Comparison of ENCODE assay signal across 1 cellular context in the genomic region with DNA sequence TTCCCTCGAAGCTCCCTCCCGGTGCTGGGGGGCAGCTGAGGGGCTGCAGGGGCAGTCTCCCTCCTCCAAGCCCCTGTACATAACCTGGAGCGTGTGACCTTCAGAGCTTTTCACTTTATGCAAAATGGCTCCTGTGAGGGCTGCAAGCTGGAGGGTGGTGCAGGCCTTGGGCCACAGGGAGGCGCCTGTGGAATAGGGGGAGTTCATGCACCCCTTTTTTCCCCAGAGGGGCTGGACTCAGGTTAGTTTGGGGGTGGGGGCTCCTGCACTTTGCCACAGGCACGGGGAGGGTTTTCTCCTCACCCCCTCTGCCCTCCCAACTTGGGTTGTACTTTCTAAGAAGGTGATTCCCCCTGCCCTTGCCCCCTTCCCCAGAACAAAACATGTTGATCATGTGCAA.
TF ChIP-seq lines count a peak whose summit lies in the region.

No MANE protein-coding gene starts in this region.

TF ChIP-seq in endothelial cell of umbilical vein, 7 proteins besides CTCF, POLR2A, EP300 and RAD21:
- TF ChIP-seq POLR2AphosphoS5 (IDR thresholded peaks at IDR 0.05; ENCODE audit: insufficient read depth, low read depth, low read length) (no peak), GATA2 (IDR thresholded peaks at IDR 0.05; ENCODE audit: insufficient read depth, insufficient read length, low read depth, low read length) (no peak), JUN (IDR thresholded peaks at IDR 0.05; ENCODE audit: borderline replicate concordance, insufficient read depth, insufficient read length, low read depth) (no peak), FOS (IDR thresholded peaks at IDR 0.05; ENCODE audit: borderline replicate concordance, insufficient read depth, low read length) (no peak), MYC (IDR thresholded peaks at IDR 0.05; ENCODE audit: low read depth, low read length) (no peak), EZH2 (IDR thresholded peaks at IDR 0.05; ENCODE audit: borderline replicate concordance, low read depth, low read length, severe bottlenecking) (no peak)
- TF ChIP-seq, protein P1, sequence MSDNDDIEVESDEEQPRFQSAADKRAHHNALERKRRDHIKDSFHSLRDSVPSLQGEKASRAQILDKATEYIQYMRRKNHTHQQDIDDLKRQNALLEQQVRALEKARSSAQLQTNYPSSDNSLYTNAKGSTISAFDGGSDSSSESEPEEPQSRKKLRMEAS (IDR thresholded peaks at IDR 0.05; ENCODE audit: insufficient read depth, insufficient read length), result no peak
